Comparison of ENCODE assay signal across 1 cellular context in the genomic region with DNA sequence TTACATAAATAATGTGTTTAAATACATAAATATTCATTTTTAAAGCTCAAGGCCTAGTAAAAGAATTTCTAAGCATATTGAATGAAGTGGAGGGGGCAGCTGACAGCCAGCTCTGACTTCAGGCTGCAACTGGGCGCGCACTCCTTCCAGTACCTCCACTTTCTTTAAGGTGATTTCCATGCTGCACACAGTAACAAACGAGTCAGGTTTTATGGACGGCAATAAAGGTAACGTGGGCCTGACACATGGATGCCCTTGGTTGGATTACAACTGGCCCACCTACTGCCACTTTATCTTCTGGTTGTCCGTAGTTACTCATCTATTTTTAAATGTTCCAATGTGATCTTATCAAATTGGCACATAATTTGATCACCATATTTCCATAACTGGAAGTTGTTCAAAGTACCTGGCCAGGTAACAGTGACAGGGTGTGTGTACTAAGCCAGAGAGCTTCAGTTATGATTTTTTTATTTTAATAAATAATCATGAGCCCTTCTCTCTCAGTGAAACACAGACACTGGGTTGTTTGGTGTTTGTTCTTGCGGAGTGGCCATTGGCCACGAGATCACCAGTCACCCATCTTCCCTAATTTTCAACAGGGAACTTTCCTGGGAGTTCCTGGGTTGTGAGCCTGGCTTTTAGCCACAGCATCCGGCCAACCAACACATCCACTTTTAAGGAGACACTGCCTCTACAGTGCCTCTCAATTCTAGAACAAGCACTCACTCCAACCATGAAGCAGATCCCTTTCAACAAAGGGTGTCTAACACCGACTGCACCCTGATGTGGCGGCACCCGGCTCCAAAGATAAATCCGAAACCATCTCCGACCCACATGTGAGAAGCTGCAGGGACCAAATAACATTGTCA.
A peak's percentile ranks its signal among the peaks of the same experiment; 100 is the strongest.
TF ChIP-seq lines count a peak whose summit lies in the region.

No MANE protein-coding gene starts in this region.

TF ChIP-seq in liver, 16 proteins besides CTCF, POLR2A, EP300 and RAD21:
- no peak for TF ChIP-seq NR2F2 (IDR thresholded peaks at IDR 0.05)
- TF ChIP-seq YY1 (IDR thresholded peaks at IDR 0.05) = peak; percentile 49
- no peak for TF ChIP-seq GABPA (IDR thresholded peaks at IDR 0.05 in 1 of 2, conservative IDR thresholded peaks at IDR 0.05 in 1 of 2)
- no peak for TF ChIP-seq HNF4A (conservative IDR thresholded peaks at IDR 0.05)
- TF ChIP-seq, protein P1, sequence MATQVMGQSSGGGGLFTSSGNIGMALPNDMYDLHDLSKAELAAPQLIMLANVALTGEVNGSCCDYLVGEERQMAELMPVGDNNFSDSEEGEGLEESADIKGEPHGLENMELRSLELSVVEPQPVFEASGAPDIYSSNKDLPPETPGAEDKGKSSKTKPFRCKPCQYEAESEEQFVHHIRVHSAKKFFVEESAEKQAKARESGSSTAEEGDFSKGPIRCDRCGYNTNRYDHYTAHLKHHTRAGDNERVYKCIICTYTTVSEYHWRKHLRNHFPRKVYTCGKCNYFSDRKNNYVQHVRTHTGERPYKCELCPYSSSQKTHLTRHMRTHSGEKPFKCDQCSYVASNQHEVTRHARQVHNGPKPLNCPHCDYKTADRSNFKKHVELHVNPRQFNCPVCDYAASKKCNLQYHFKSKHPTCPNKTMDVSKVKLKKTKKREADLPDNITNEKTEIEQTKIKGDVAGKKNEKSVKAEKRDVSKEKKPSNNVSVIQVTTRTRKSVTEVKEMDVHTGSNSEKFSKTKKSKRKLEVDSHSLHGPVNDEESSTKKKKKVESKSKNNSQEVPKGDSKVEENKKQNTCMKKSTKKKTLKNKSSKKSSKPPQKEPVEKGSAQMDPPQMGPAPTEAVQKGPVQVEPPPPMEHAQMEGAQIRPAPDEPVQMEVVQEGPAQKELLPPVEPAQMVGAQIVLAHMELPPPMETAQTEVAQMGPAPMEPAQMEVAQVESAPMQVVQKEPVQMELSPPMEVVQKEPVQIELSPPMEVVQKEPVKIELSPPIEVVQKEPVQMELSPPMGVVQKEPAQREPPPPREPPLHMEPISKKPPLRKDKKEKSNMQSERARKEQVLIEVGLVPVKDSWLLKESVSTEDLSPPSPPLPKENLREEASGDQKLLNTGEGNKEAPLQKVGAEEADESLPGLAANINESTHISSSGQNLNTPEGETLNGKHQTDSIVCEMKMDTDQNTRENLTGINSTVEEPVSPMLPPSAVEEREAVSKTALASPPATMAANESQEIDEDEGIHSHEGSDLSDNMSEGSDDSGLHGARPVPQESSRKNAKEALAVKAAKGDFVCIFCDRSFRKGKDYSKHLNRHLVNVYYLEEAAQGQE (IDR thresholded peaks at IDR 0.05) = no peak
- TF ChIP-seq HNF4G (IDR thresholded peaks at IDR 0.05) = no peak
